1 cellular context compared by ENCODE assay signal in genomic region chr1:229209386-229209785, GRCh38.
TF ChIP-seq lines count a peak whose summit lies in the region.

No MANE protein-coding gene starts in this region.

TF ChIP-seq in IMR-90, 13 proteins besides CTCF, POLR2A, EP300 and RAD21 (continued from another document):
- TF ChIP-seq BHLHE40 (IDR thresholded peaks at IDR 0.05; ENCODE audit: low read depth, low read length) (no peak), CEBPB (IDR thresholded peaks at IDR 0.05; ENCODE audit: low read depth, low read length) (no peak), NFE2L2 (IDR thresholded peaks at IDR 0.05; ENCODE audit: low read depth, low read length) (no peak), MXI1 (IDR thresholded peaks at IDR 0.05; ENCODE audit: borderline replicate concordance, low read depth, low read length) (no peak), RFX5 (IDR thresholded peaks at IDR 0.05; ENCODE audit: low read depth, low read length) (no peak), MAZ (IDR thresholded peaks at IDR 0.05; ENCODE audit: borderline replicate concordance, low read depth, low read length) (no peak), ELK1 (IDR thresholded peaks at IDR 0.05; ENCODE audit: borderline replicate concordance, low read depth, low read length) (no peak), FOS (IDR thresholded peaks at IDR 0.05; ENCODE audit: low read depth, low read length) (no peak), MAFK (IDR thresholded peaks at IDR 0.05; ENCODE audit: low read depth, low read length) (no peak)
